In genomic region chr3:81666502-81667121, GRCh38 we compare ENCODE assay signal across 9 cellular contexts.
DNase-seq lines count a peak whose midpoint lies in the region; ATAC-seq and TF ChIP-seq lines count a peak whose summit lies in the region.
"Had no signal": no experiment of that assay in that cellular context is flagged by ENCODE, and none has a peak within 500 bp of the region (broad histone marks: within the 10 kb centered on the region; RNA-seq: fewer than 3 reads in every experiment).

No MANE protein-coding gene starts in this region.

- TF ChIP-seq CTCF in gastroesophageal sphincter (IDR thresholded peaks at IDR 0.05) (peak; percentile 35 to 64 (median 52)), type B pancreatic cell (conservative IDR thresholded peaks at IDR 0.05) (peak; percentile 75)

- no peaks in the 10 kb centered on the region for H3K4me1 Mint-ChIP-seq in type B pancreatic cell (ENCODE audit: unreplicated experiment)
- peaks cover 2% of the 10 kb centered on the region for H3K4me1 Mint-ChIP-seq in T-helper 2 cell treated with Interferon-gamma antibody and Interleukin-4, amounts not matched to agents 5 μg/mL and 100 μg/mL, for 36 hours (ENCODE audit: low read depth)

- peak; percentile 32 for DNase-seq in AG08395 (ENCODE audit: low spot score)
- DNase-seq in RKO (ENCODE audit: low spot score): peak; percentile 57
- no peak for DNase-seq in type B pancreatic cell (ENCODE audit: extremely low spot score, unreplicated experiment)
- DNase-seq in T-helper 2 cell treated with Interferon-gamma antibody and Interleukin-4, amounts not matched to agents 5 μg/mL and 100 μg/mL, for 36 hours (ENCODE audit: low spot score): no peak
- DNase-seq in activated T-cell treated with anti-CD3 and anti-CD28 coated beads for 4 hours: no peak

- no peak overlapping the region for H3K27ac Mint-ChIP-seq in type B pancreatic cell
- H3K27ac Mint-ChIP-seq in T-helper 2 cell treated with Interferon-gamma antibody and Interleukin-4, amounts not matched to agents 5 μg/mL and 100 μg/mL, for 36 hours: no peak overlapping the region

- TF ChIP-seq EP300 in gastroesophageal sphincter (IDR thresholded peaks at IDR 0.05): no peak

- no peaks in the 10 kb centered on the region for H3K36me3 ChIP-seq in gastroesophageal sphincter
- H3K36me3 ChIP-seq: HAP-1 had no signal

- H3K4me3 Mint-ChIP-seq in type B pancreatic cell: no peak overlapping the region
- no peak overlapping the region for H3K4me3 Mint-ChIP-seq in T-helper 2 cell treated with Interferon-gamma antibody and Interleukin-4, amounts not matched to agents 5 μg/mL and 100 μg/mL, for 36 hours

- no peak overlapping the region for H3K4me3 ChIP-seq in gastroesophageal sphincter
- H3K4me3 ChIP-seq: HAP-1 had no signal

- no peaks in the 10 kb centered on the region for H3K27me3 Mint-ChIP-seq in type B pancreatic cell
- no peaks in the 10 kb centered on the region for H3K27me3 Mint-ChIP-seq in T-helper 2 cell treated with Interferon-gamma antibody and Interleukin-4, amounts not matched to agents 5 μg/mL and 100 μg/mL, for 36 hours (ENCODE audit: low read depth)

- H3K36me3 Mint-ChIP-seq in type B pancreatic cell: no peaks in the 10 kb centered on the region
- H3K36me3 Mint-ChIP-seq in T-helper 2 cell treated with Interferon-gamma antibody and Interleukin-4, amounts not matched to agents 5 μg/mL and 100 μg/mL, for 36 hours (ENCODE audit: low read depth): peaks cover 2% of the 10 kb centered on the region

- ATAC-seq in GM18870 (IDR thresholded peaks at IDR 0.05; ENCODE audit: unreplicated experiment): peak; percentile 55
- ATAC-seq in gastroesophageal sphincter: no peak
- no peak for ATAC-seq in GM19328 (IDR thresholded peaks at IDR 0.05; ENCODE audit: unreplicated experiment)

- no peak for TF ChIP-seq POLR2A in gastroesophageal sphincter (IDR thresholded peaks at IDR 0.05)

- H3K27me3 ChIP-seq in gastroesophageal sphincter: no peaks in the 10 kb centered on the region

- no peaks in the 10 kb centered on the region for H3K9me3 Mint-ChIP-seq in type B pancreatic cell
- H3K9me3 Mint-ChIP-seq in T-helper 2 cell treated with Interferon-gamma antibody and Interleukin-4, amounts not matched to agents 5 μg/mL and 100 μg/mL, for 36 hours: no peaks in the 10 kb centered on the region

- no peaks in the 10 kb centered on the region for H3K9me3 ChIP-seq in gastroesophageal sphincter
- H3K9me3 ChIP-seq: HAP-1 had no signal

- no peak overlapping the region for H3K27ac ChIP-seq in gastroesophageal sphincter

- no peaks in the 10 kb centered on the region for H3K4me1 ChIP-seq in gastroesophageal sphincter
- H3K4me1 ChIP-seq: HAP-1 had no signal

Comparison
In these comparisons a context has a peak if more than half of its experiments do, and no peak if none do; other contexts are left out.
1. DNase-seq: peak in AG08395 (single experiment) and RKO (single experiment); none in type B pancreatic cell (single experiment), T-helper 2 cell treated with Interferon-gamma antibody and Interleukin-4, amounts not matched to agents 5 μg/mL and 100 μg/mL, for 36 hours (single experiment) and activated T-cell treated with anti-CD3 and anti-CD28 coated beads for 4 hours (single experiment).